22 cellular contexts compared by ENCODE assay signal in genomic region chr3:9225268-9225667, GRCh38.
"Had no signal": no experiment of that assay in that cellular context is flagged by ENCODE, and none has a peak within 500 bp of the region (broad histone marks: within the 10 kb centered on the region; RNA-seq: fewer than 3 reads in every experiment).

No MANE protein-coding gene starts in this region.

- H3K9me3 ChIP-seq: body of pancreas, left ventricle myocardium inferior, pancreas, psoas muscle, stomach, suprapubic skin, tibial nerve had no signal

- H3K4me1 Mint-ChIP-seq: natural killer cell had no signal

- H3K27me3 Mint-ChIP-seq: activated CD8-positive, alpha-beta T cell treated with anti-CD3 and anti-CD28 coated beads for 36 hours; activated naive CD8-positive, alpha-beta T cell treated with anti-CD3 and anti-CD28 coated beads, Interleukin-2, amount 50 U/mL, for 24 hours had no signal

- H3K9me3 Mint-ChIP-seq: activated CD4-positive, alpha-beta T cell treated with anti-CD3 and anti-CD28 coated beads, Interleukin-2, amount 10 ng/mL, durations not matched to agents 7 days and 5 days; activated CD8-positive, alpha-beta T cell treated with anti-CD3 and anti-CD28 coated beads for 36 hours; activated naive CD8-positive, alpha-beta T cell treated with anti-CD3 and anti-CD28 coated beads, Interleukin-2, amount 50 U/mL, for 24 hours; activated T-helper 1 cell treated with anti-CD3 and anti-CD28 coated beads, Interleukin-12 subunit alpha, Interleukin-12 subunit beta, Interleukin-2, Interleukin-4 antibody, amounts not matched to agents 30 ng/mL and 10 ng/mL and 1 ng/mL, durations not matched to agents 14 hours and 24 hours and 36 hours; natural killer cell had no signal

- H3K4me3 Mint-ChIP-seq: activated CD4-positive, alpha-beta T cell treated with anti-CD3 and anti-CD28 coated beads, Interleukin-2, amount 10 ng/mL, durations not matched to agents 7 days and 5 days; activated CD8-positive, alpha-beta memory T cell treated with anti-CD3 and anti-CD28 coated beads, Interleukin-2, amount 10 ng/mL, durations not matched to agents 7 days and 5 days; activated CD8-positive, alpha-beta T cell treated with anti-CD3 and anti-CD28 coated beads for 36 hours; activated naive CD8-positive, alpha-beta T cell treated with anti-CD3 and anti-CD28 coated beads, Interleukin-2, amount 50 U/mL, for 24 hours; activated T-helper 1 cell treated with anti-CD3 and anti-CD28 coated beads, Interleukin-12 subunit alpha, Interleukin-12 subunit beta, Interleukin-2, Interleukin-4 antibody, amounts not matched to agents 30 ng/mL and 10 ng/mL and 1 ng/mL, durations not matched to agents 14 hours and 24 hours and 36 hours; natural killer cell had no signal

- H3K27ac Mint-ChIP-seq: activated CD8-positive, alpha-beta T cell treated with anti-CD3 and anti-CD28 coated beads for 36 hours; activated T-helper 1 cell treated with anti-CD3 and anti-CD28 coated beads, Interleukin-12 subunit alpha, Interleukin-12 subunit beta, Interleukin-2, Interleukin-4 antibody, amounts not matched to agents 30 ng/mL and 10 ng/mL and 1 ng/mL, durations not matched to agents 14 hours and 24 hours and 36 hours; natural killer cell had no signal

- H3K4me3 ChIP-seq: body of pancreas, left ventricle myocardium inferior, pancreas, psoas muscle, stomach, suprapubic skin, tibial nerve had no signal

- DNase-seq: activated CD4-positive, CD25-positive, alpha-beta regulatory T cell treated with anti-CD3 and anti-CD28 coated beads, Interleukin-2, amount 50 U/mL, for 72 hours; activated gamma-delta T cell; activated naive CD4-positive, alpha-beta T cell treated with anti-CD3 and anti-CD28 coated beads, Interleukin-2, amount 50 U/mL, for 16 hours; activated naive CD8-positive, alpha-beta T cell treated with anti-CD3 and anti-CD28 coated beads, Interleukin-2, amount 50 U/mL, for 24 hours; activated T-cell treated with anti-CD3 and anti-CD28 coated beads for 4 hours; body of pancreas; foreskin keratinocyte; left ventricle myocardium inferior; midbrain; natural killer cell; pancreas; psoas muscle; right cardiac atrium; stimulated activated CD4-positive, alpha-beta T cell treated with anti-CD3 and anti-CD28 coated beads, Interleukin-12 subunit alpha, Interleukin-12 subunit beta, amount 100 ng/mL, for 4 hours; stimulated activated CD4-positive, alpha-beta T cell treated with anti-CD3 and anti-CD28 coated beads, Interleukin-4, amount 100 ng/mL, for 4 hours; stomach had no signal

- ATAC-seq: body of pancreas, natural killer cell, pancreas, psoas muscle, right cardiac atrium had no signal

- H3K4me1 ChIP-seq: body of pancreas, foreskin keratinocyte, pancreas had no signal

- H3K27ac ChIP-seq: body of pancreas, foreskin keratinocyte, left ventricle myocardium inferior, pancreas, psoas muscle, stomach, suprapubic skin, tibial nerve had no signal

- H3K27me3 ChIP-seq: body of pancreas, foreskin keratinocyte, pancreas, stomach, suprapubic skin, tibial nerve had no signal

- H3K36me3 ChIP-seq: left ventricle myocardium inferior, pancreas, stomach, suprapubic skin, tibial nerve had no signal

- H3K36me3 Mint-ChIP-seq: activated CD8-positive, alpha-beta memory T cell treated with anti-CD3 and anti-CD28 coated beads, Interleukin-2, amount 10 ng/mL, durations not matched to agents 7 days and 5 days; natural killer cell had no signal
